In genomic region chr10:112228366-112229088, GRCh38 we compare ENCODE assay signal across 2 cellular contexts. TPM values are rescaled to one million over a fixed set of nuclear protein-coding genes. Genes with fewer than 3 reads are reported as not detected.
"Had no signal": no experiment of that assay in that cellular context is flagged by ENCODE, and none has a peak within 500 bp of the region (broad histone marks: within the 10 kb centered on the region; RNA-seq: fewer than 3 reads in every experiment).

No MANE protein-coding gene starts in this region.

RNA-seq across cellular contexts. Expression of gene TECTB, which starts 54.7 kb away (rescaled TPM):
- total RNA-seq: SK-MEL-5 had no signal
- polyA plus RNA-seq: SK-N-SH had no signal
